18 cellular contexts compared by ENCODE assay signal in genomic region chr9:36880075-36880474, GRCh38.
DNase-seq lines count a peak whose midpoint lies in the region; ATAC-seq, FAIRE-seq and TF ChIP-seq lines count a peak whose summit lies in the region.
"Had no signal": no experiment of that assay in that cellular context is flagged by ENCODE, and none has a peak within 500 bp of the region (broad histone marks: within the 10 kb centered on the region; RNA-seq: fewer than 3 reads in every experiment).

No MANE protein-coding gene starts in this region.

- H3K4me1 ChIP-seq in HepG2 (ENCODE audit: insufficient read depth, low read length) (peaks cover 12% of the 10 kb centered on the region; the same call in 1 of the 2 replicates), sigmoid colon (no peaks in the 10 kb centered on the region), upper lobe of right lung (no peaks in the 10 kb centered on the region)

- TF ChIP-seq EP300 in HepG2 (IDR thresholded peaks at IDR 0.05; ENCODE audit: low read depth in 2 of 2, low read length in 2 of 2) (no peak), HepG2 (CRISPR knock-in tag; IDR thresholded peaks at IDR 0.05; ENCODE audit: borderline replicate concordance) (no peak), sigmoid colon (IDR thresholded peaks at IDR 0.05) (no peak)

- TF ChIP-seq RAD21 in HepG2 (CRISPR knock-in tag; IDR thresholded peaks at IDR 0.05): no peak

- FAIRE-seq in HepG2 (lab: Jason Lieb, UNC): no peak
- FAIRE-seq: A204.1, GM12878, GM19239, H1 had no signal

- TF ChIP-seq POLR2A in HepG2 (IDR thresholded peaks at IDR 0.05; ENCODE audit: insufficient read depth in 1 of 2, low read depth in 2 of 2, low read length in 2 of 2) (no peak), sigmoid colon (IDR thresholded peaks at IDR 0.05) (no peak)

- H3K27ac ChIP-seq in HepG2 (ENCODE audit: extremely low read length, insufficient read depth, low read length) (no peak overlapping the region), sigmoid colon (no peak overlapping the region), upper lobe of right lung (no peak overlapping the region)

- intact Hi-C loops in HepG2 (cut with micrococcal nuclease; ENCODE audit: unreplicated experiment) (no loop called here), sigmoid colon (cut with DNase I) (no loop called here), upper lobe of right lung (cut with DNase I) (no loop called here)

- H3K36me3 ChIP-seq in HepG2 (replicated peaks in 1 of 2; ENCODE audit: control insufficient read depth in 1 of 2, insufficient read depth in 2 of 2, low read length in 2 of 2) (no peaks in the 10 kb centered on the region), sigmoid colon (no peaks in the 10 kb centered on the region), upper lobe of right lung (no peaks in the 10 kb centered on the region)

- TF ChIP-seq CTCF in HepG2 (CRISPR knock-in tag; IDR thresholded peaks at IDR 0.05) (no peak), sigmoid colon (IDR thresholded peaks at IDR 0.05) (no peak), upper lobe of right lung (IDR thresholded peaks at IDR 0.05) (no peak)

- no peak overlapping the region for H2AFZ ChIP-seq in HepG2 (ENCODE audit: low read length)

- H3K9me3 ChIP-seq in HepG2 (ENCODE audit: low read length) (peaks cover 5% of the 10 kb centered on the region; the same call in 1 of the 2 replicates), sigmoid colon (no peaks in the 10 kb centered on the region), upper lobe of right lung (no peaks in the 10 kb centered on the region)

- no peak overlapping the region for H3K4me2 ChIP-seq in HepG2 (ENCODE audit: low read depth, low read length)

- whole genome bisulfite sequencing in HepG2 (ENCODE audit: low lambda C conversion rate): 71% methylated on average over 6 of the region's 12 CpGs
- 93% methylated on average over 12 of the region's 12 CpGs for WGBS in sigmoid colon, 2 donors

- peaks cover 5 to 57% of the 10 kb centered on the region in 2 experiments; a peak in 4 of 5 replicates for H3K27me3 ChIP-seq in HepG2 (ENCODE audit: control insufficient read depth in 1 of 2, insufficient read depth in 2 of 2, low read length in 2 of 2)
- peaks cover 0 to 5% (median 0%) of the 10 kb centered on the region in 3 donors for H3K27me3 ChIP-seq in sigmoid colon
- peaks cover 7% of the 10 kb centered on the region for H3K27me3 ChIP-seq in upper lobe of right lung

- CTCF ChIA-PET in HepG2 (lab: Yijun Ruan, JAX; ENCODE audit: low intra/inter-chr PET ratio, low total read pairs): no interaction called here

- BruUV-seq in HepG2 (replicated peaks; lab: Mats Ljungman, UMichigan): no TSS peak

- H4K20me1 ChIP-seq in HepG2 (ENCODE audit: insufficient read depth, low read length): no peaks in the 10 kb centered on the region

- POLR2A ChIA-PET in HepG2 (lab: Yijun Ruan, JAX): no interaction called here

- H3K4me3 ChIP-seq in HepG2 (replicated peaks in 1 of 3; ENCODE audit: insufficient read depth in 1 of 3, low read depth in 2 of 3, low read length in 3 of 3) (no peak overlapping the region), sigmoid colon (no peak overlapping the region), upper lobe of right lung (no peak overlapping the region)
- H3K4me3 ChIP-seq: GM12878 had no signal

- ATAC-seq in HepG2 (no peak), upper lobe of right lung (no peak)

- no peak overlapping the region for H3K9ac ChIP-seq in HepG2 (ENCODE audit: insufficient read depth, low read depth, low read length)

- H3K79me2 ChIP-seq in HepG2 (ENCODE audit: insufficient read depth, low read length): no peaks in the 10 kb centered on the region

- in situ Hi-C loops in HepG2 (cut with HindIII; ENCODE audit: extremely low pct_ligation_motif_present, low pct_unique_long_range_greater_than_20kb): loop anchor here (10.0 kb wide), 1 partner anchor 95 kb away; no protein-coding TSS in a partner anchor

- DNase-seq in HepG2 (ENCODE audit: low spot score): no peak
- DNase-seq in sigmoid colon: peak; percentile 45
- DNase-seq in upper lobe of right lung: peak; percentile 46
- no peak for DNase-seq in NCI-H2227 treated with DMSO at 0.1 percent for 48 hours (lab: John Stamatoyannopoulos, UW)
- DNase-seq in COR-L47 (lab: John Stamatoyannopoulos, UW): no peak
- no peak for DNase-seq in NCI-H187 treated with DMSO at 0.1 percent for 48 hours (lab: John Stamatoyannopoulos, UW)
- DNase-seq: ACHN; Calu3; CD4-positive, alpha-beta memory T cell; DMS53; DND-41; EL; H9; KBM-7 had no signal

TF ChIP-seq in HepG2, 621 proteins besides CTCF, POLR2A, EP300 and RAD21:
- TF ChIP-seq ZFAT (CRISPR knock-in tag; conservative IDR thresholded peaks at IDR 0.05) (no peak), ZNF335 (CRISPR knock-in tag; IDR thresholded peaks at IDR 0.05) (no peak), MNT (IDR thresholded peaks at IDR 0.05) (peak; percentile 84), ZNF354B (CRISPR knock-in tag; IDR thresholded peaks at IDR 0.05) (no peak), SRY (CRISPR knock-in tag; IDR thresholded peaks at IDR 0.05) (no peak)
- TF ChIP-seq, protein P1, sequence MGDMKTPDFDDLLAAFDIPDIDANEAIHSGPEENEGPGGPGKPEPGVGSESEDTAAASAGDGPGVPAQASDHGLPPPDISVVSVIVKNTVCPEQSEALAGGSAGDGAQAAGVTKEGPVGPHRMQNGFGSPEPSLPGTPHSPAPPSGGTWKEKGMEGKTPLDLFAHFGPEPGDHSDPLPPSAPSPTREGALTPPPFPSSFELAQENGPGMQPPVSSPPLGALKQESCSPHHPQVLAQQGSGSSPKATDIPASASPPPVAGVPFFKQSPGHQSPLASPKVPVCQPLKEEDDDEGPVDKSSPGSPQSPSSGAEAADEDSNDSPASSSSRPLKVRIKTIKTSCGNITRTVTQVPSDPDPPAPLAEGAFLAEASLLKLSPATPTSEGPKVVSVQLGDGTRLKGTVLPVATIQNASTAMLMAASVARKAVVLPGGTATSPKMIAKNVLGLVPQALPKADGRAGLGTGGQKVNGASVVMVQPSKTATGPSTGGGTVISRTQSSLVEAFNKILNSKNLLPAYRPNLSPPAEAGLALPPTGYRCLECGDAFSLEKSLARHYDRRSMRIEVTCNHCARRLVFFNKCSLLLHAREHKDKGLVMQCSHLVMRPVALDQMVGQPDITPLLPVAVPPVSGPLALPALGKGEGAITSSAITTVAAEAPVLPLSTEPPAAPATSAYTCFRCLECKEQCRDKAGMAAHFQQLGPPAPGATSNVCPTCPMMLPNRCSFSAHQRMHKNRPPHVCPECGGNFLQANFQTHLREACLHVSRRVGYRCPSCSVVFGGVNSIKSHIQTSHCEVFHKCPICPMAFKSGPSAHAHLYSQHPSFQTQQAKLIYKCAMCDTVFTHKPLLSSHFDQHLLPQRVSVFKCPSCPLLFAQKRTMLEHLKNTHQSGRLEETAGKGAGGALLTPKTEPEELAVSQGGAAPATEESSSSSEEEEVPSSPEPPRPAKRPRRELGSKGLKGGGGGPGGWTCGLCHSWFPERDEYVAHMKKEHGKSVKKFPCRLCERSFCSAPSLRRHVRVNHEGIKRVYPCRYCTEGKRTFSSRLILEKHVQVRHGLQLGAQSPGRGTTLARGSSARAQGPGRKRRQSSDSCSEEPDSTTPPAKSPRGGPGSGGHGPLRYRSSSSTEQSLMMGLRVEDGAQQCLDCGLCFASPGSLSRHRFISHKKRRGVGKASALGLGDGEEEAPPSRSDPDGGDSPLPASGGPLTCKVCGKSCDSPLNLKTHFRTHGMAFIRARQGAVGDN (CRISPR knock-in tag; IDR thresholded peaks at IDR 0.05): no peak

Comparison
In these comparisons a context has a peak if more than half of its experiments do, and no peak if none do; other contexts are left out.
1. DNase-seq: peak in sigmoid colon (single experiment) and upper lobe of right lung (single experiment); none in HepG2 (single experiment), NCI-H2227 treated with DMSO at 0.1 percent for 48 hours (single experiment), COR-L47 (single experiment) and NCI-H187 treated with DMSO at 0.1 percent for 48 hours (single experiment).